ENCODE assay signal across 9 cellular contexts in the genomic region with DNA sequence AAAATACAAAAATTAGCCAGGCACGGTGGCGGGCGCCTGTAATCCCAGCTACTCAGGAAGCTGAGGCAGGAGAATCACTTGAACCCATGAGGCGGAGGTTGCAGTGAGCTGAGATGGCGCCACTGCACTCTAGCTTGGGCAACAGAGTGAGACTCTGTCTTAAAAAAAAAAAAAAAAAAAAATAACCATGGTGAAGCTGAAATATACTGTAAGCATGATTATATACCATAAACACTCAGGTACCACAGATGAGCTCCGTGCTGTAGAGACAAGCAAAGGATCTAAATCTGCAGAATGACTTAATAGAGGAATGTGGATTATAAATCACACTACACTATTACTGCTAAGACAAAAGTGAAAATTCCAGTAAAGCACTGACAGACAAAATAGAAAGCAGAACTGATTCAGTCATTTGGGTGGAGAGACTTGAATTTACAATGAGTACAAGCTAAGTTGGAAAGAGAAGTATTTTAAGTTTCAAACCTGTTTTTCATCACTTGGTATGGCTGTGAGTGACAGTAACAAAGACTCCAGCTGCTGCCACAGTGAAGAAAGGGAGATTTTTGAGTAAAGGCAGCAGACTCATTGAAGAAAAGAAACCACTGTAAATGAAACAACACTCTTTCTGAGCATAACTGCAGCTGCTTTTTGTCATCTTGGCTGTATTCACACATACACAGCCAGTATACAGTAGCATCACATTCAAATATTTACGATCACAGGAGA.
DNase-seq lines count a peak whose midpoint lies in the region; ATAC-seq and TF ChIP-seq lines count a peak whose summit lies in the region.
"Had no signal": no experiment of that assay in that cellular context is flagged by ENCODE, and none has a peak within 500 bp of the region (broad histone marks: within the 10 kb centered on the region; RNA-seq: fewer than 3 reads in every experiment).

No MANE protein-coding gene starts in this region.

- H3K36me3 ChIP-seq in CD8-positive, alpha-beta T cell (ENCODE audit: insufficient read depth, low read length) = no peaks in the 10 kb centered on the region
- no peaks in the 10 kb centered on the region for H3K36me3 ChIP-seq in ascending aorta

- H3K36me3 Mint-ChIP-seq in brain (no peaks in the 10 kb centered on the region), endothelial cell (ENCODE audit: low read depth, unreplicated experiment) (no peaks in the 10 kb centered on the region)
- no peaks in the 10 kb centered on the region for H3K36me3 Mint-ChIP-seq in CD8-positive, alpha-beta T cell

- DNase-seq in GM12865 (ENCODE audit: low read depth) = peak; percentile 86
- DNase-seq in CD8-positive, alpha-beta T cell = no peak
- no peak for DNase-seq in endothelial cell (ENCODE audit: low spot score)
- DNase-seq in ascending aorta (ENCODE audit: low spot score in 2 of 2) = no peak
- no peak for DNase-seq in middle frontal gyrus (ENCODE audit: extremely low spot score, low spot score)

- peaks cover 48% of the 10 kb centered on the region for H3K4me1 Mint-ChIP-seq in brain
- peaks cover 8% of the 10 kb centered on the region for H3K4me1 Mint-ChIP-seq in CD8-positive, alpha-beta T cell (ENCODE audit: low read depth)
- peaks cover 3% of the 10 kb centered on the region for H3K4me1 Mint-ChIP-seq in endothelial cell (ENCODE audit: unreplicated experiment)

- no peaks in the 10 kb centered on the region for H3K27me3 ChIP-seq in CD8-positive, alpha-beta T cell (ENCODE audit: insufficient read depth, low read length)
- no peaks in the 10 kb centered on the region for H3K27me3 ChIP-seq in ascending aorta

- no peaks in the 10 kb centered on the region for H3K27me3 Mint-ChIP-seq in brain
- H3K27me3 Mint-ChIP-seq in CD8-positive, alpha-beta T cell (ENCODE audit: low read depth) = no peaks in the 10 kb centered on the region
- H3K27me3 Mint-ChIP-seq in endothelial cell (ENCODE audit: unreplicated experiment) = peaks cover 1% of the 10 kb centered on the region

- ATAC-seq in GM19463 (IDR thresholded peaks at IDR 0.05; ENCODE audit: unreplicated experiment) = peak; percentile 94
- peak; percentile 91 for ATAC-seq in HG03103 (IDR thresholded peaks at IDR 0.05; ENCODE audit: low read depth, unreplicated experiment)
- no peak for ATAC-seq in CD8-positive, alpha-beta T cell

- CTCF ChIA-PET in CD8-positive, alpha-beta T cell (lab: Charles Lee) = no interaction called here

- H3K4me3 ChIP-seq in GM12865 (ENCODE audit: low read depth, low read length) (peak overlapping the region; percentile 44), ascending aorta (no peak overlapping the region)
- H3K4me3 ChIP-seq in CD8-positive, alpha-beta T cell (ENCODE audit: low read depth, low read length) = no peak overlapping the region
- H3K4me3 ChIP-seq: SK-N-MC had no signal

- H3K9me3 Mint-ChIP-seq in brain (peaks cover 2 to 11% (median 4%) of the 10 kb centered on the region in 5 experiments), endothelial cell (ENCODE audit: unreplicated experiment) (no peaks in the 10 kb centered on the region)
- no peaks in the 10 kb centered on the region for H3K9me3 Mint-ChIP-seq in CD8-positive, alpha-beta T cell

- TF ChIP-seq CTCF in GM12865 (IDR thresholded peaks at IDR 0.05; ENCODE audit: insufficient read depth, low read depth, low read length, missing control alignments) (no peak), brain (conservative IDR thresholded peaks at IDR 0.05) (no peak), endothelial cell (IDR thresholded peaks at IDR 0.05; ENCODE audit: unreplicated experiment) (no peak), ascending aorta (IDR thresholded peaks at IDR 0.05) (no peak)
- TF ChIP-seq CTCF in CD8-positive, alpha-beta T cell (IDR thresholded peaks at IDR 0.05) = no peak

- H3K27ac Mint-ChIP-seq in brain (peak overlapping the region in 3 of 5 experiments; percentile 46 to 91 (median 57)), endothelial cell (ENCODE audit: unreplicated experiment) (no peak overlapping the region)
- H3K27ac Mint-ChIP-seq in CD8-positive, alpha-beta T cell = no peak overlapping the region

- H3K27ac ChIP-seq in CD8-positive, alpha-beta T cell (ENCODE audit: low read depth, low read length) = no peak overlapping the region
- no peak overlapping the region for H3K27ac ChIP-seq in ascending aorta
- H3K27ac ChIP-seq: SK-N-MC had no signal

- H3K4me3 Mint-ChIP-seq in brain = peak overlapping the region in 1 of 5 experiments; percentile 26
- H3K4me3 Mint-ChIP-seq in CD8-positive, alpha-beta T cell = no peak overlapping the region
- H3K4me3 Mint-ChIP-seq in endothelial cell (ENCODE audit: unreplicated experiment) = no peak overlapping the region

- no peaks in the 10 kb centered on the region for H3K9me3 ChIP-seq in CD8-positive, alpha-beta T cell (ENCODE audit: low read length)
- H3K9me3 ChIP-seq in ascending aorta = no peaks in the 10 kb centered on the region

- intact Hi-C loops in CD8-positive, alpha-beta T cell (cut with DNase I, micrococcal nuclease) = no loop called here
- intact Hi-C loops in ascending aorta (cut with DNase I) = no loop called here

- POLR2A ChIA-PET in CD8-positive, alpha-beta T cell (lab: Charles Lee) = no interaction called here

- H3K4me1 ChIP-seq in CD8-positive, alpha-beta T cell (ENCODE audit: insufficient read depth, low read length) = no peaks in the 10 kb centered on the region
- peaks cover 0 to 4% of the 10 kb centered on the region in 2 donors for H3K4me1 ChIP-seq in ascending aorta

Comparison
In these comparisons a context has a peak if more than half of its experiments do, and no peak if none do; other contexts are left out.
1. H3K27ac Mint-ChIP-seq: peak in brain (3 of 5); none in CD8-positive, alpha-beta T cell (single experiment) and endothelial cell (single experiment).